In the genomic region with DNA sequence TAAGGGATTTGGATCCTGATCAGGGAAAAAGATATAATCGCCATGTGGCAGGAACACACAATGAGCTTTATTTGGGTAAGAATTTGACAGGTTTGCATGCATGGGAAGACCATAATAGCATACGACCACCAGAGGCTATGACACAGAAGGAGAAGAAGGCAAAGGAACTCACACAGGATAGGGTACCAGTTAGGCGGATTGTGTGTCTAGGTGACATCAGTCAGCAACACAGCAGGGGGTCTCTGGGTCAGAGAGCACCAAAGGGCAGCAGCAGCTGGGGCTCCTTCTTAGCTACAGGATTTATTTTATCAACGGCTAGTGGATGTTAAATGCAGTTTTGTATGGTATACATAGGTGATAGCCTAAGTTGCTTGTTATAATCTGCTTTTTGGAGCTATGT, we compare ENCODE assay signal across 22 cellular contexts.
DNase-seq lines count a peak whose midpoint lies in the region; ATAC-seq and TF ChIP-seq lines count a peak whose summit lies in the region.
"Had no signal": no experiment of that assay in that cellular context is flagged by ENCODE, and none has a peak within 500 bp of the region (broad histone marks: within the 10 kb centered on the region; RNA-seq: fewer than 3 reads in every experiment).

No MANE protein-coding gene starts in this region.

- H3K18ac ChIP-seq in mesendoderm (ENCODE audit: low read length) = no peak overlapping the region

- no peaks in the 10 kb centered on the region for H3K9me2 ChIP-seq in GM23338 (ENCODE audit: insufficient read depth)

- H3K79me2 ChIP-seq in GM23338 (replicated peaks; ENCODE audit: insufficient read depth) = no peaks in the 10 kb centered on the region
- H3K79me2 ChIP-seq in mesendoderm (ENCODE audit: control insufficient read depth, insufficient read depth, low read length) = no peaks in the 10 kb centered on the region

- no peak overlapping the region for H2AFZ ChIP-seq in GM23338

- H4K20me1 ChIP-seq in GM23338 (replicated peaks; ENCODE audit: insufficient read depth) = no peaks in the 10 kb centered on the region

- no peaks in the 10 kb centered on the region for H3F3A ChIP-seq in GM23338 (replicated peaks; ENCODE audit: low read depth)

- H3K4me2 ChIP-seq in GM23338 = no peak overlapping the region
- no peak overlapping the region for H3K4me2 ChIP-seq in mesendoderm (ENCODE audit: low read length)

- no peak overlapping the region; the same call in 1 of the 2 replicates for H3K27ac Mint-ChIP-seq in GM23338
- H3K27ac Mint-ChIP-seq: CD14-positive monocyte, HFFc6, T-cell had no signal

- no peaks in the 10 kb centered on the region for H3K27me3 ChIP-seq in GM23338 (ENCODE audit: insufficient read depth)
- no peaks in the 10 kb centered on the region for H3K27me3 ChIP-seq in mesendoderm (ENCODE audit: insufficient read depth, low read length, poor library complexity)

- no peak overlapping the region for H2BK5ac ChIP-seq in mesendoderm (ENCODE audit: low read length)

- peak overlapping the region; percentile 50; the same call in 1 of the 2 replicates for H3K27ac ChIP-seq in C4-2B
- no peak overlapping the region for H3K27ac ChIP-seq in GM23338 (ENCODE audit: low read depth)
- no peak overlapping the region for H3K27ac ChIP-seq in mesendoderm (ENCODE audit: low read depth, low read length)

- no peaks in the 10 kb centered on the region for H3K79me1 ChIP-seq in mesendoderm (ENCODE audit: low read length)

- H3K4me1 ChIP-seq in GM23338 (ENCODE audit: insufficient read depth) (peaks cover 3% of the 10 kb centered on the region; the same call in 1 of the 2 replicates), mesendoderm (ENCODE audit: control insufficient read depth, low read depth, low read length) (no peaks in the 10 kb centered on the region)

- H3K36me3 Mint-ChIP-seq in GM23338 (ENCODE audit: low read depth) = no peaks in the 10 kb centered on the region
- H3K36me3 Mint-ChIP-seq: CD14-positive monocyte, T-cell had no signal

- no peak overlapping the region for H2BK120ac ChIP-seq in mesendoderm (ENCODE audit: low read depth, low read length)

- H2AK5ac ChIP-seq in mesendoderm (ENCODE audit: low read length) = no peak overlapping the region

- no peak overlapping the region for H3K4me3 Mint-ChIP-seq in GM23338
- H3K4me3 Mint-ChIP-seq: CD14-positive monocyte, HFFc6, T-cell had no signal

- WGBS in mesendoderm (ENCODE audit: extremely low coverage, insufficient coverage, low lambda C conversion rate) = no CpG with 5 or more reads among the region's 4 CpGs

- no peak overlapping the region for H3K56ac ChIP-seq in mesendoderm (ENCODE audit: low read length)

- peaks cover 7% of the 10 kb centered on the region; the same call in 1 of the 3 replicates for H3K4me1 Mint-ChIP-seq in GM23338
- H3K4me1 Mint-ChIP-seq: CD14-positive monocyte, T-cell had no signal

- no peaks in the 10 kb centered on the region for H3K9me3 Mint-ChIP-seq in GM23338
- H3K9me3 Mint-ChIP-seq: HFFc6, T-cell had no signal

- no peak overlapping the region for H3K4me3 ChIP-seq in GM23338
- H3K4me3 ChIP-seq in mesendoderm (ENCODE audit: low read length) = no peak overlapping the region
- H3K4me3 ChIP-seq: GM12878 had no signal

- no peaks in the 10 kb centered on the region for H3K27me3 Mint-ChIP-seq in GM23338 (ENCODE audit: insufficient read depth, low read depth, poor library complexity)
- H3K27me3 Mint-ChIP-seq: T-cell had no signal

- ATAC-seq in GM23338 = peak; percentile 53
- ATAC-seq: GM12878, HepG2, PC-3, SK-N-SH treated with all-trans-retinoic acid at 6 μM for 48 hours, T-cell had no signal

- H3K36me3 ChIP-seq in GM23338 (ENCODE audit: insufficient read depth) = no peaks in the 10 kb centered on the region
- H3K36me3 ChIP-seq in mesendoderm (ENCODE audit: control insufficient read depth, insufficient read depth, low read length) = no peaks in the 10 kb centered on the region

- H3K4ac ChIP-seq in mesendoderm (ENCODE audit: low read depth, low read length) = no peak overlapping the region

- H3K23ac ChIP-seq in mesendoderm (ENCODE audit: low read length) = no peak overlapping the region

- H2BK15ac ChIP-seq in mesendoderm (replicated peaks; ENCODE audit: low read depth) = no peak overlapping the region

- TF ChIP-seq CTCF in C4-2B (conservative IDR thresholded peaks at IDR 0.05) (no peak), GM23338 (conservative IDR thresholded peaks at IDR 0.05; ENCODE audit: low read depth in 2 of 2) (no peak)

- H3K9ac ChIP-seq in mesendoderm (ENCODE audit: low read length) = no peak overlapping the region

- no peak overlapping the region for H4K5ac ChIP-seq in mesendoderm (ENCODE audit: low read length)

- DNase-seq in GM23338 (ENCODE audit: low spot score) = peak; percentile 56
- DNase-seq in ecto neural progenitor cell (ENCODE audit: low spot score) = peak; percentile 49
- DNase-seq in mesendoderm = peak; percentile 72
- DNase-seq in NOMO-1 treated with dmso at 0.1 percent for 144 hours (lab: John Stamatoyannopoulos, UW; ENCODE audit: unreplicated experiment) = no peak
- no peak for DNase-seq in dedifferentiated amniotic fluid mesenchymal stem cell (ENCODE audit: extremely low spot score)
- no peak for DNase-seq in activated CD4-positive, alpha-beta T cell treated with anti-CD3 and anti-CD28 coated beads, Interleukin-2, amount 50 U/mL, for 4 hours
- DNase-seq: AML-193, GF-D8, HFFc6, KBM-7, NCI-H2029, NCI-H510A, NCI-H82, PC-3, RPMI8226, SHP77 treated with DMSO at 0.1 percent for 48 hours, T-cell had no signal

- no peak overlapping the region for H4K8ac ChIP-seq in mesendoderm (ENCODE audit: low read depth, low read length)

TF ChIP-seq in GM23338, 12 proteins besides CTCF, POLR2A, EP300 and RAD21 (continues in another document):
- TF ChIP-seq, protein P1, sequence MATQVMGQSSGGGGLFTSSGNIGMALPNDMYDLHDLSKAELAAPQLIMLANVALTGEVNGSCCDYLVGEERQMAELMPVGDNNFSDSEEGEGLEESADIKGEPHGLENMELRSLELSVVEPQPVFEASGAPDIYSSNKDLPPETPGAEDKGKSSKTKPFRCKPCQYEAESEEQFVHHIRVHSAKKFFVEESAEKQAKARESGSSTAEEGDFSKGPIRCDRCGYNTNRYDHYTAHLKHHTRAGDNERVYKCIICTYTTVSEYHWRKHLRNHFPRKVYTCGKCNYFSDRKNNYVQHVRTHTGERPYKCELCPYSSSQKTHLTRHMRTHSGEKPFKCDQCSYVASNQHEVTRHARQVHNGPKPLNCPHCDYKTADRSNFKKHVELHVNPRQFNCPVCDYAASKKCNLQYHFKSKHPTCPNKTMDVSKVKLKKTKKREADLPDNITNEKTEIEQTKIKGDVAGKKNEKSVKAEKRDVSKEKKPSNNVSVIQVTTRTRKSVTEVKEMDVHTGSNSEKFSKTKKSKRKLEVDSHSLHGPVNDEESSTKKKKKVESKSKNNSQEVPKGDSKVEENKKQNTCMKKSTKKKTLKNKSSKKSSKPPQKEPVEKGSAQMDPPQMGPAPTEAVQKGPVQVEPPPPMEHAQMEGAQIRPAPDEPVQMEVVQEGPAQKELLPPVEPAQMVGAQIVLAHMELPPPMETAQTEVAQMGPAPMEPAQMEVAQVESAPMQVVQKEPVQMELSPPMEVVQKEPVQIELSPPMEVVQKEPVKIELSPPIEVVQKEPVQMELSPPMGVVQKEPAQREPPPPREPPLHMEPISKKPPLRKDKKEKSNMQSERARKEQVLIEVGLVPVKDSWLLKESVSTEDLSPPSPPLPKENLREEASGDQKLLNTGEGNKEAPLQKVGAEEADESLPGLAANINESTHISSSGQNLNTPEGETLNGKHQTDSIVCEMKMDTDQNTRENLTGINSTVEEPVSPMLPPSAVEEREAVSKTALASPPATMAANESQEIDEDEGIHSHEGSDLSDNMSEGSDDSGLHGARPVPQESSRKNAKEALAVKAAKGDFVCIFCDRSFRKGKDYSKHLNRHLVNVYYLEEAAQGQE (IDR thresholded peaks at IDR 0.05; ENCODE audit: unreplicated experiment) = no peak
- TF ChIP-seq EZH2 (IDR thresholded peaks at IDR 0.05; ENCODE audit: low read depth, unreplicated experiment) = no peak
- no peak for TF ChIP-seq JUNB (IDR thresholded peaks at IDR 0.05; ENCODE audit: unreplicated experiment)

Comparison
In these comparisons a context has a peak if more than half of its experiments do, and no peak if none do; other contexts are left out.
1. DNase-seq: peak in GM23338 (single experiment), ecto neural progenitor cell (single experiment) and mesendoderm (single experiment); none in NOMO-1 treated with dmso at 0.1 percent for 144 hours (single experiment), dedifferentiated amniotic fluid mesenchymal stem cell (single experiment) and activated CD4-positive, alpha-beta T cell treated with anti-CD3 and anti-CD28 coated beads, Interleukin-2, amount 50 U/mL, for 4 hours (0 of 2).